In the genomic region with DNA sequence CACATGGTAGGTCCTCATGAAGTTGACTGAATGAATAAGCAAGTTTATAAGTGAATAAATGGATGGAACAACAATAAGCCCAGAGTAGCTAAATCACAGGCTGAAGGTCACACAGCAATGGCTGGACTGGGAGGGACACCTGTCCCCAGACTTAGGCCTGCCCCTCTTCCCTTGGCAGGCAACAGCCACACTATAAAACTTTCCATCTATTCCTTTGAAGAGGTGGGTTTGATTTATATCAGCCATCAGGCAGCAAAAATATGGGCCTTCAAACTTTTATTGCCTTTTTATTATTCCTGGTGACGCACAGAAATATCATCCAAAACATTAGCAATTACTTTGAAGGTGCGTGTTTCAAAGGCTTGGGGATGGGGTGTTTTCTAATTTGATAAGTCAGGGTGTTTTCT, we compare ENCODE assay signal across 20 cellular contexts.
"Had no signal": no experiment of that assay in that cellular context is flagged by ENCODE, and none has a peak within 500 bp of the region (broad histone marks: within the 10 kb centered on the region; RNA-seq: fewer than 3 reads in every experiment).

No MANE protein-coding gene starts in this region.

- ATAC-seq: esophagus mucosa; gastrocnemius medialis; heart left ventricle; left lung; naive thymus-derived CD4-positive, alpha-beta T cell; right lobe of liver; stimulated activated naive CD8-positive, alpha-beta T cell treated with anti-CD3 and anti-CD28 coated beads, Interleukin-15, amount 100 ng/mL, for 72 hours; upper lobe of right lung had no signal

- DNase-seq: dorsolateral prefrontal cortex; effector CD4-positive, alpha-beta T cell; foreskin fibroblast; gastrocnemius medialis; heart left ventricle; kidney; left lung; mesenchymal stem cell; naive thymus-derived CD4-positive, alpha-beta T cell; right lobe of liver; stimulated activated CD4-positive, alpha-beta T cell treated with anti-CD3 and anti-CD28 coated beads, Interleukin-12 subunit alpha, Interleukin-12 subunit beta, amount 100 ng/mL, for 4 hours; stimulated activated CD4-positive, alpha-beta T cell treated with anti-CD3 and anti-CD28 coated beads, Interleukin-1b, Interleukin-23, amount 100 ng/mL, for 48 hours; stimulated activated CD4-positive, alpha-beta T cell treated with anti-CD3 and anti-CD28 coated beads, Interleukin-4, amount 100 ng/mL, for 1 hour; stimulated activated CD8-positive, alpha-beta memory T cell treated with anti-CD3 and anti-CD28 coated beads, Interleukin-4, amount 100 ng/mL, for 48 hours; stimulated activated naive CD4-positive, alpha-beta T cell; stimulated activated naive CD8-positive, alpha-beta T cell treated with anti-CD3 and anti-CD28 coated beads, Interleukin-15, amount 100 ng/mL, for 72 hours; transverse colon; upper lobe of right lung; uterus had no signal
